Comparison of ENCODE assay signal across 1 cellular context in the genomic region with DNA sequence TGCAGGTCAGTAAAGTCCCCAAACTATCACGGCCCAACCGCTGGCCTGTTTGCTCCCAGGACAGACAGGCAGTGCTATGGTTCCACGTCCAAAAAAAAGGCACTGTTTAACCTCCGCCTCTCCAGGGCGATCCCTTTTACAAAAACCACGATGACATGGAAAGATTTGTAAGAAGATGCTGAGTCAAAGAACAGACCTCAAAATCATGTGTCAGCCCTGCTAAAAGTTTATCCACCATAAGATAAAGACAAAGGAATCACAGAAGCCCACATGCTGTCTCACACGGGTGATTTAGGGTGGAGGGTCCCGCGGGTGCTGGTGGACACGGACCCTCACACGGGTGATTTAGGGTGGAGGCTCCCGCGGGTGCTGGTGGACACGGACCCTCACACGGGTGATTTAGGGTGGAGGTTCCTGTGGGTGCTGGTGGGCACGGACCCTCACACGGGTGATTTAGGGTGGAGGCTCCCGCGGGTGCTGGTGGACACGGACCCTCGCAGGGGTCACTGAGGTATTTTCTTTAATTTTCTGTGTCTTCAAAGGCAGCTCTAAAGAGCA.
TF ChIP-seq lines count a peak whose summit lies in the region.

No MANE protein-coding gene starts in this region.

TF ChIP-seq in H1, 55 proteins besides CTCF, POLR2A, EP300 and RAD21 (continued from another document):
- TF ChIP-seq, protein P1, sequence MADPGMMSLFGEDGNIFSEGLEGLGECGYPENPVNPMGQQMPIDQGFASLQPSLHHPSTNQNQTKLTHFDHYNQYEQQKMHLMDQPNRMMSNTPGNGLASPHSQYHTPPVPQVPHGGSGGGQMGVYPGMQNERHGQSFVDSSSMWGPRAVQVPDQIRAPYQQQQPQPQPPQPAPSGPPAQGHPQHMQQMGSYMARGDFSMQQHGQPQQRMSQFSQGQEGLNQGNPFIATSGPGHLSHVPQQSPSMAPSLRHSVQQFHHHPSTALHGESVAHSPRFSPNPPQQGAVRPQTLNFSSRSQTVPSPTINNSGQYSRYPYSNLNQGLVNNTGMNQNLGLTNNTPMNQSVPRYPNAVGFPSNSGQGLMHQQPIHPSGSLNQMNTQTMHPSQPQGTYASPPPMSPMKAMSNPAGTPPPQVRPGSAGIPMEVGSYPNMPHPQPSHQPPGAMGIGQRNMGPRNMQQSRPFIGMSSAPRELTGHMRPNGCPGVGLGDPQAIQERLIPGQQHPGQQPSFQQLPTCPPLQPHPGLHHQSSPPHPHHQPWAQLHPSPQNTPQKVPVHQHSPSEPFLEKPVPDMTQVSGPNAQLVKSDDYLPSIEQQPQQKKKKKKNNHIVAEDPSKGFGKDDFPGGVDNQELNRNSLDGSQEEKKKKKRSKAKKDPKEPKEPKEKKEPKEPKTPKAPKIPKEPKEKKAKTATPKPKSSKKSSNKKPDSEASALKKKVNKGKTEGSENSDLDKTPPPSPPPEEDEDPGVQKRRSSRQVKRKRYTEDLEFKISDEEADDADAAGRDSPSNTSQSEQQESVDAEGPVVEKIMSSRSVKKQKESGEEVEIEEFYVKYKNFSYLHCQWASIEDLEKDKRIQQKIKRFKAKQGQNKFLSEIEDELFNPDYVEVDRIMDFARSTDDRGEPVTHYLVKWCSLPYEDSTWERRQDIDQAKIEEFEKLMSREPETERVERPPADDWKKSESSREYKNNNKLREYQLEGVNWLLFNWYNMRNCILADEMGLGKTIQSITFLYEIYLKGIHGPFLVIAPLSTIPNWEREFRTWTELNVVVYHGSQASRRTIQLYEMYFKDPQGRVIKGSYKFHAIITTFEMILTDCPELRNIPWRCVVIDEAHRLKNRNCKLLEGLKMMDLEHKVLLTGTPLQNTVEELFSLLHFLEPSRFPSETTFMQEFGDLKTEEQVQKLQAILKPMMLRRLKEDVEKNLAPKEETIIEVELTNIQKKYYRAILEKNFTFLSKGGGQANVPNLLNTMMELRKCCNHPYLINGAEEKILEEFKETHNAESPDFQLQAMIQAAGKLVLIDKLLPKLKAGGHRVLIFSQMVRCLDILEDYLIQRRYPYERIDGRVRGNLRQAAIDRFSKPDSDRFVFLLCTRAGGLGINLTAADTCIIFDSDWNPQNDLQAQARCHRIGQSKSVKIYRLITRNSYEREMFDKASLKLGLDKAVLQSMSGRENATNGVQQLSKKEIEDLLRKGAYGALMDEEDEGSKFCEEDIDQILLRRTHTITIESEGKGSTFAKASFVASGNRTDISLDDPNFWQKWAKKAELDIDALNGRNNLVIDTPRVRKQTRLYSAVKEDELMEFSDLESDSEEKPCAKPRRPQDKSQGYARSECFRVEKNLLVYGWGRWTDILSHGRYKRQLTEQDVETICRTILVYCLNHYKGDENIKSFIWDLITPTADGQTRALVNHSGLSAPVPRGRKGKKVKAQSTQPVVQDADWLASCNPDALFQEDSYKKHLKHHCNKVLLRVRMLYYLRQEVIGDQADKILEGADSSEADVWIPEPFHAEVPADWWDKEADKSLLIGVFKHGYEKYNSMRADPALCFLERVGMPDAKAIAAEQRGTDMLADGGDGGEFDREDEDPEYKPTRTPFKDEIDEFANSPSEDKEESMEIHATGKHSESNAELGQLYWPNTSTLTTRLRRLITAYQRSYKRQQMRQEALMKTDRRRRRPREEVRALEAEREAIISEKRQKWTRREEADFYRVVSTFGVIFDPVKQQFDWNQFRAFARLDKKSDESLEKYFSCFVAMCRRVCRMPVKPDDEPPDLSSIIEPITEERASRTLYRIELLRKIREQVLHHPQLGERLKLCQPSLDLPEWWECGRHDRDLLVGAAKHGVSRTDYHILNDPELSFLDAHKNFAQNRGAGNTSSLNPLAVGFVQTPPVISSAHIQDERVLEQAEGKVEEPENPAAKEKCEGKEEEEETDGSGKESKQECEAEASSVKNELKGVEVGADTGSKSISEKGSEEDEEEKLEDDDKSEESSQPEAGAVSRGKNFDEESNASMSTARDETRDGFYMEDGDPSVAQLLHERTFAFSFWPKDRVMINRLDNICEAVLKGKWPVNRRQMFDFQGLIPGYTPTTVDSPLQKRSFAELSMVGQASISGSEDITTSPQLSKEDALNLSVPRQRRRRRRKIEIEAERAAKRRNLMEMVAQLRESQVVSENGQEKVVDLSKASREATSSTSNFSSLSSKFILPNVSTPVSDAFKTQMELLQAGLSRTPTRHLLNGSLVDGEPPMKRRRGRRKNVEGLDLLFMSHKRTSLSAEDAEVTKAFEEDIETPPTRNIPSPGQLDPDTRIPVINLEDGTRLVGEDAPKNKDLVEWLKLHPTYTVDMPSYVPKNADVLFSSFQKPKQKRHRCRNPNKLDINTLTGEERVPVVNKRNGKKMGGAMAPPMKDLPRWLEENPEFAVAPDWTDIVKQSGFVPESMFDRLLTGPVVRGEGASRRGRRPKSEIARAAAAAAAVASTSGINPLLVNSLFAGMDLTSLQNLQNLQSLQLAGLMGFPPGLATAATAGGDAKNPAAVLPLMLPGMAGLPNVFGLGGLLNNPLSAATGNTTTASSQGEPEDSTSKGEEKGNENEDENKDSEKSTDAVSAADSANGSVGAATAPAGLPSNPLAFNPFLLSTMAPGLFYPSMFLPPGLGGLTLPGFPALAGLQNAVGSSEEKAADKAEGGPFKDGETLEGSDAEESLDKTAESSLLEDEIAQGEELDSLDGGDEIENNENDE (IDR thresholded peaks at IDR 0.05; ENCODE audit: insufficient replicate concordance, low read length): no peak
- no peak for TF ChIP-seq HDAC6 (IDR thresholded peaks at IDR 0.05; ENCODE audit: low read depth, low read length)
- no peak for TF ChIP-seq RNF2 (IDR thresholded peaks at IDR 0.05; ENCODE audit: borderline replicate concordance, low read depth, low read length, missing control alignments, poor library complexity, severe bottlenecking)
- no peak for TF ChIP-seq EZH2 (IDR thresholded peaks at IDR 0.05; ENCODE audit: low read depth, low read length, severe bottlenecking)
- no peak for TF ChIP-seq NANOG (IDR thresholded peaks at IDR 0.05; ENCODE audit: insufficient read depth, low read depth, low read length, poor library complexity, severe bottlenecking)
TF ChIP-seq in H1: peak in this region for 0.
